In the genomic region with DNA sequence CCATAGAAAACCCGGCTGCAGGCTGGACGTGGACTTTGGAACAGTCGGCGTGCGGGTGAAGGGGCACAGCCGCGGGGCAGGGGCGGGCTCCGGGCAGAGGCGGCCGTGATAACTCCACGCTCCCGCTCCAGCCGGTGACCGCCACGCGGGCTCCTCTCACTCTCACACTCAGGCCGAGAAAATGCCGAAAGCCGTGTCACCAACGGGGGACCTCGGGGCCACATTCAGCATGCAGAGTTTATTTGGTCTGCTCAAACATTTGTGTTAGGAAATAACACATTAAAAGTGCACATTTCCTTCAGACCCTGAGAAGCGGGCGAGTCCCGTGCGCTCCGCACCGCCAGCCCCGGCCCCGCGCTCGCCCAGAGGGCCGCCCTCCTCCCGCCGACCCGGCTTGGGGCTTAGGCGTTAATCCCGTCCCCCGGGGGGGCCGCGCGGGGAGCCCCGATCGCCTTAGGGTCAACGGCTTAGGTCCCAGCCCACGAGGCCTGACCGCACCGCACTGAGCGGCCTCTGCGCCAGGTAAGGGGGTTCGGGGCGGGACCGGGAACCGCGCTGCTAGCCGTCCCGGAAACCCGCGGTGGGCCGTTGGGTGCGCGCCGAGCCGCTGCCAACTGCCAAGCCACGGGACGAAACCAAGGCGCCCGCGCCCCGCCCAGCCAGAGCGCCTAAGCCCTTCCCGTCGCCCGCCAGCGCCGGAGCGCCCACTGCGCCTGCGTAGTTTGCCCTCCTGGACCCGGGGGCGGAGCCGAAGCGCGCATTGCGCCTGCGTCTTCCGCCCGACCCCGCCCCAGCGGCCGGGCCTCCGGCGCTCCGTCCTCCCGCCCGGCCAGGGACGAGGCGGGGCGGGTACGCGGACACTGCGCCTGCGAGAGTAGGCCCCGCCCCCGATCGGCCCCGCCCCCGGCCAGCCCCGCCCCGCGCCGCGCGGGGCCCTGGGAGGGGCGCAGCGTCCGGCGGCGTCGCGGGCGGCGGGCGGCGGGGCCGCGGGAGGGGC, we compare ENCODE assay signal across 8 cellular contexts. TPM values are rescaled to one million over a fixed set of nuclear protein-coding genes. Genes with fewer than 3 reads are reported as not detected.
A peak's percentile ranks its signal among the peaks of the same experiment; 100 is the strongest.
DNase-seq lines count a peak whose midpoint lies in the region; ATAC-seq and TF ChIP-seq lines count a peak whose summit lies in the region.

A gene with protein sequence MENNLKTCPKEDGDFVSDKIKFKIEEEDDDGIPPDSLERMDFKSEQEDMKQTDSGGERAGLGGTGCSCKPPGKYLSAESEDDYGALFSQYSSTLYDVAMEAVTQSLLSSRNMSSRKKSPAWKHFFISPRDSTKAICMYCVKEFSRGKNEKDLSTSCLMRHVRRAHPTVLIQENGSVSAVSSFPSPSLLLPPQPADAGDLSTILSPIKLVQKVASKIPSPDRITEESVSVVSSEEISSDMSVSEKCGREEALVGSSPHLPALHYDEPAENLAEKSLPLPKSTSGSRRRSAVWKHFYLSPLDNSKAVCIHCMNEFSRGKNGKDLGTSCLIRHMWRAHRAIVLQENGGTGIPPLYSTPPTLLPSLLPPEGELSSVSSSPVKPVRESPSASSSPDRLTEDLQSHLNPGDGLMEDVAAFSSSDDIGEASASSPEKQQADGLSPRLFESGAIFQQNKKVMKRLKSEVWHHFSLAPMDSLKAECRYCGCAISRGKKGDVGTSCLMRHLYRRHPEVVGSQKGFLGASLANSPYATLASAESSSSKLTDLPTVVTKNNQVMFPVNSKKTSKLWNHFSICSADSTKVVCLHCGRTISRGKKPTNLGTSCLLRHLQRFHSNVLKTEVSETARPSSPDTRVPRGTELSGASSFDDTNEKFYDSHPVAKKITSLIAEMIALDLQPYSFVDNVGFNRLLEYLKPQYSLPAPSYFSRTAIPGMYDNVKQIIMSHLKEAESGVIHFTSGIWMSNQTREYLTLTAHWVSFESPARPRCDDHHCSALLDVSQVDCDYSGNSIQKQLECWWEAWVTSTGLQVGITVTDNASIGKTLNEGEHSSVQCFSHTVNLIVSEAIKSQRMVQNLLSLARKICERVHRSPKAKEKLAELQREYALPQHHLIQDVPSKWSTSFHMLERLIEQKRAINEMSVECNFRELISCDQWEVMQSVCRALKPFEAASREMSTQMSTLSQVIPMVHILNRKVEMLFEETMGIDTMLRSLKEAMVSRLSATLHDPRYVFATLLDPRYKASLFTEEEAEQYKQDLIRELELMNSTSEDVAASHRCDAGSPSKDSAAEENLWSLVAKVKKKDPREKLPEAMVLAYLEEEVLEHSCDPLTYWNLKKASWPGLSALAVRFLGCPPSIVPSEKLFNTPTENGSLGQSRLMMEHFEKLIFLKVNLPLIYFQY (plus strand): TSS at position 947 of the 997 bp plus-strand sequence. CDS start 29,819 bp downstream, outside the sequence.

- peak; percentile 95 for ATAC-seq in lung (ENCODE audit: insufficient read depth, low FRiP score)

- POLR2A ChIA-PET in activated CD8-positive, alpha-beta memory T cell treated with anti-CD3 and anti-CD28 coated beads for 36 hours (lab: Charles Lee): no interaction called here

- TF ChIP-seq CTCF in GM20000 (IDR thresholded peaks at IDR 0.05; ENCODE audit: extremely low read depth, missing control alignments) (no peak), lung (IDR thresholded peaks at IDR 0.05; ENCODE audit: control extremely low read depth, extremely low read depth) (no peak)

- CTCF ChIA-PET in activated CD8-positive, alpha-beta memory T cell treated with anti-CD3 and anti-CD28 coated beads for 36 hours (lab: Charles Lee): no interaction called here

- H3K4me1 ChIP-seq in lung (ENCODE audit: control insufficient read depth in 2 of 2, insufficient read depth in 2 of 2, low read length in 2 of 2): peaks cover 7 to 29% of the 10 kb centered on the region in 2 donors

- no peaks in the 10 kb centered on the region for H3K27me3 ChIP-seq in lung (ENCODE audit: control insufficient read depth, insufficient read depth)

- no peaks in the 10 kb centered on the region for H3K9me3 ChIP-seq in lung (ENCODE audit: control insufficient read depth in 2 of 2, insufficient read depth in 1 of 2, low read length in 1 of 2)

- DNase-seq in COLO668 (lab: John Stamatoyannopoulos, UW; ENCODE audit: unreplicated experiment) (peak; percentile 99), GM20000 (ENCODE audit: low spot score) (peak; percentile 100), HS-5 (ENCODE audit: low read depth) (peak; percentile 85), NOMO-1 (lab: John Stamatoyannopoulos, UW; ENCODE audit: unreplicated experiment in 2 of 2) (peak; percentile 95 to 98), lung (ENCODE audit: low spot score) (peak; percentile 97)
- DNase-seq in effector CD8-positive, alpha-beta T cell (lab: John Stamatoyannopoulos, UW): peak; percentile 95
- DNase-seq in stimulated activated CD4-positive, alpha-beta T cell treated with anti-CD3 and anti-CD28 coated beads, TNF-alpha, amount 100 ng/mL, for 24 hours (ENCODE audit: low read depth in 3 of 3): peak; percentile 96 to 98 (median 98)

- no peaks in the 10 kb centered on the region for H3K36me3 ChIP-seq in lung (ENCODE audit: control insufficient read depth in 2 of 2, insufficient read depth in 2 of 2, low read length in 2 of 2)

- H3K27ac ChIP-seq in lung (ENCODE audit: low read depth in 1 of 2, low read length in 1 of 2): peak within 1 kb of the TSS; percentile 97 to 98

- WGBS in lung, 2 donors: 0 to 1% methylated on average over 64 to 127 of the region's 127 CpGs

- H3K4me3 ChIP-seq in lung: peak within 1 kb of the TSS; percentile 72

RNA-seq across cellular contexts. Expression of the gene that starts here (rescaled TPM):
- 10 to 100 TPM; 25.0 to 25.6 TPM for total RNA-seq in activated CD8-positive, alpha-beta memory T cell treated with anti-CD3 and anti-CD28 coated beads for 36 hours
- total RNA-seq in lung: 10 to 100 TPM; 10.9 to 13.2 TPM
- polyA plus RNA-seq in lung: 1 to 10 TPM; 3.9 to 7.3 TPM

Comparison
In these comparisons a context has a peak if more than half of its experiments do, and no peak if none do; other contexts are left out.
1. Peak in every context shown above with its lines: DNase-seq, ATAC-seq, H3K4me3 ChIP-seq and H3K27ac ChIP-seq.